8 cellular contexts compared by ENCODE assay signal in the genomic region with DNA sequence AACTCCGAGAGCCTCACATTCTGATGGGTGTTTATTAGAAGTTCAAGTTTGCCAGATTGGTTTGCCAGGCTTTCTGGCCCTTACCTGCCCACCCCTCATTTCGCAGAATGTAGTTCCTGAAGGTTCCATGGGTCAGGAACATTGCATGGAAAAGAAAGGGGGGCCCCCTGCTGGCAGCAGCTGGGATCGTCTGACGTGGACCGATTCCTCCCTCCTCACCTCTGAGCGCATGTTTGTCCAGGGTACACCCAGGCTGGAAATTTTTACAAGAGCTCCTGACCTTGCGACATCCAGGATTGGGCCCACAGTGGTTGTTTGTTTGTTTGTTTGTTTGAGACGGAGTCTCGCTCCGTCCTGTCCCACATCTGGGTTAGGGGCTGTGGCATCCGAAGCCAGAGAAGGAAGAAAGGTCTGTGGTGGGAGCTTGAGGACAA.
DNase-seq lines count a peak whose midpoint lies in the region; ATAC-seq and TF ChIP-seq lines count a peak whose summit lies in the region.

No MANE protein-coding gene starts in this region.

- H3K27ac ChIP-seq in esophagus muscularis mucosa (replicated peaks in 1 of 4) (no peak overlapping the region), tibial nerve (peak overlapping the region in 2 of 4 donors; percentile 42 to 64)

- H2AFZ ChIP-seq in Loucy (ENCODE audit: low read length): no peak overlapping the region

- TF ChIP-seq CTCF in GM10248 (IDR thresholded peaks at IDR 0.05; ENCODE audit: control extremely low read depth, extremely low read depth, low read depth, missing control alignments) (peak; percentile 62), Loucy (conservative IDR thresholded peaks at IDR 0.05; ENCODE audit: low read length) (peak; percentile 95), esophagus muscularis mucosa (IDR thresholded peaks at IDR 0.05) (peak; percentile 82 to 85 (median 83)), tibial nerve (IDR thresholded peaks at IDR 0.05) (peak; percentile 66 to 82 (median 74))

- no peak overlapping the region for H3K9ac ChIP-seq in Loucy (ENCODE audit: low read depth, low read length, poor library complexity, severe bottlenecking)

- no peak for TF ChIP-seq EP300 in esophagus muscularis mucosa (IDR thresholded peaks at IDR 0.05)
- TF ChIP-seq EP300 in tibial nerve (IDR thresholded peaks at IDR 0.05): no peak

- no peaks in the 10 kb centered on the region for H3F3A ChIP-seq in Loucy (ENCODE audit: low read depth)

- no peak overlapping the region for H3K4me3 ChIP-seq in Loucy (ENCODE audit: low read length, poor library complexity, severe bottlenecking)
- H3K4me3 ChIP-seq in esophagus muscularis mucosa: no peak overlapping the region
- no peak overlapping the region for H3K4me3 ChIP-seq in tibial nerve

- H4K20me1 ChIP-seq in Loucy (ENCODE audit: insufficient read depth, low read length, poor library complexity, severe bottlenecking): no peaks in the 10 kb centered on the region

- no peaks in the 10 kb centered on the region for H3K9me2 ChIP-seq in Loucy (replicated peaks; ENCODE audit: low read depth, low read length)

- intact Hi-C loops in esophagus muscularis mucosa (cut with DNase I): loop anchor here (2.0 to 5.0 kb wide), 2 partner anchors 103 to 425 kb away; no protein-coding TSS in a partner anchor

- H3K4me2 ChIP-seq in Loucy (ENCODE audit: low read depth, low read length, poor library complexity, severe bottlenecking): no peak overlapping the region

- WGBS in esophagus muscularis mucosa: 48% methylated on average over 11 of the region's 11 CpGs
- WGBS in tibial nerve, 2 donors: 32 to 37% methylated on average over 11 of the region's 11 CpGs

- CTCF ChIA-PET in GM10248 (lab: Yijun Ruan, JAX): interaction anchor here (0.8 to 3.4 kb wide), 18 partner anchors 10 to 1062 kb away, joined by 3 to 12 read pairs (median 5); no protein-coding TSS in a partner anchor

- POLR2A ChIA-PET in GM10248 (lab: Yijun Ruan, JAX): no interaction called here

- no peaks in the 10 kb centered on the region for H3K4me1 ChIP-seq in Loucy (ENCODE audit: insufficient read depth, low read length, poor library complexity, severe bottlenecking)
- peaks cover 0 to 13% (median 7%) of the 10 kb centered on the region in 4 donors for H3K4me1 ChIP-seq in esophagus muscularis mucosa
- no peaks in the 10 kb centered on the region for H3K4me1 ChIP-seq in tibial nerve

- H3K36me3 ChIP-seq in Loucy (ENCODE audit: insufficient read depth, low read length) (no peaks in the 10 kb centered on the region), esophagus muscularis mucosa (no peaks in the 10 kb centered on the region), tibial nerve (no peaks in the 10 kb centered on the region)

- no peaks in the 10 kb centered on the region for H3K27me3 ChIP-seq in Loucy (ENCODE audit: insufficient read depth, low read length, poor library complexity, severe bottlenecking)
- no peaks in the 10 kb centered on the region for H3K27me3 ChIP-seq in esophagus muscularis mucosa
- H3K27me3 ChIP-seq in tibial nerve: no peaks in the 10 kb centered on the region

- DNase-seq in GM10248 (ENCODE audit: extremely low spot score) (peak; percentile 68), esophagus muscularis mucosa (ENCODE audit: extremely low spot score) (no peak), mucosa of gallbladder (ENCODE audit: low spot score) (peak; percentile 58), tibial nerve (ENCODE audit: low spot score in 2 of 2) (peak; percentile 42 to 72)
- peak; percentile 8 for DNase-seq in activated CD4-positive, alpha-beta T cell treated with anti-CD3 and anti-CD28 coated beads, Interleukin-2, amount 50 U/mL, for 1 hour

- H3K79me2 ChIP-seq in Loucy (ENCODE audit: insufficient read depth, low read length): no peaks in the 10 kb centered on the region

- no peak for TF ChIP-seq POLR2A in esophagus muscularis mucosa (IDR thresholded peaks at IDR 0.05; ENCODE audit: low read depth)
- TF ChIP-seq POLR2A in tibial nerve (IDR thresholded peaks at IDR 0.05): no peak

- no peaks in the 10 kb centered on the region for H3K9me3 ChIP-seq in Loucy (ENCODE audit: insufficient read depth, low read depth, low read length)
- H3K9me3 ChIP-seq in esophagus muscularis mucosa: no peaks in the 10 kb centered on the region
- H3K9me3 ChIP-seq in tibial nerve: peaks cover 0 to 5% (median 0%) of the 10 kb centered on the region in 4 donors

- ATAC-seq in HG03432 (IDR thresholded peaks at IDR 0.05; ENCODE audit: unreplicated experiment) (no peak), HG02623 (IDR thresholded peaks at IDR 0.05; ENCODE audit: unreplicated experiment) (no peak)
